ENCODE assay signal across 7 cellular contexts in the genomic region with DNA sequence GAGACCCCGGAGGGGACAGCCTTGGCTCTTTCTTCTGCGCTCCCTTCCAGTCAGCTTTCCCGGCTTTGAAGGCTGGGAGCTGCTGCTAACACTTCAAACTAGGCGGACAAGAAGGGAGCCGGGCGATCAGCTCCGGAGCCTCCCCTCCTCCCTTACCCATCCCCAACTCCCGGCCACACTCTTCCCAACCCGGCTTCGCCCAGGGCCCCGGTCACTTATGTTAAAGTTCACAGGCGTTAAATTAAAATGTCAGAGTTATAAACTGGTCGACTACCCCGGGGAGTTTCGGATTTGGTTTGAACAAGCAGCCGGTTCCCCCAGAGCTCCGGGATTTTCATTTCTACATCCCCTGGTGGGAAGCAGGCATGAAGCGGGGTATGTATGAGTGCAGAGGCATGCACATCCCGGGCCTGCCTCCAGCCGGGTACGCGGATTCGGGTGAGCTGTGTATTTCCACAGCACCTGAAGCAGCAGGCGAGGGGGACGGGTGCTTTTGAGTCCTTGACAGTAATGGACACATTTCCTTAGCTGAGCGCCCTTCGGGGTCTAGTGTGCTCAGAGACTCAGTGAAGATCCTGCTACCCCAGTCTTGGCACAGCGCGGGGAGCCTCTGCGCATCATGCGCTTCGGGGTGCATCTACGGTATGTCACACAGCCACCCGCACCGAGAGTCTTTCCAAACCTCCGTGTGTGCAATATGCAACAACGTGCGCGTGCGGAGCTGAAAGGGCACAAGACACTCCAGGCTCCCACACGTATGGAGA.
DNase-seq lines count a peak whose midpoint lies in the region; ATAC-seq lines count a peak whose summit lies in the region.

No MANE protein-coding gene starts in this region.

- H3K4me1 Mint-ChIP-seq in stimulated activated effector memory CD8-positive, alpha-beta T cell treated with anti-CD3 and anti-CD28 coated beads, Interleukin-12 subunit alpha, Interleukin-12 subunit beta, amount 100 ng/mL, for 72 hours = no peaks in the 10 kb centered on the region

- peak; percentile 51 for DNase-seq in OCI-M1 (lab: John Stamatoyannopoulos, UW)
- DNase-seq in cerebellar cortex (ENCODE audit: low spot score) = peak; percentile 47
- peak; percentile 20 for DNase-seq in kidney tubule cell (ENCODE audit: low spot score)
- DNase-seq in stimulated activated effector memory CD8-positive, alpha-beta T cell treated with anti-CD3 and anti-CD28 coated beads, Interleukin-12 subunit alpha, Interleukin-12 subunit beta, amount 100 ng/mL, for 72 hours (ENCODE audit: low spot score in 2 of 2) = no peak
- DNase-seq in activated T-cell treated with anti-CD3 and anti-CD28 coated beads, Interleukin-2, amount 50 U/mL, for 1 hour = no peak

- no peak for ATAC-seq in stimulated activated effector memory CD8-positive, alpha-beta T cell treated with anti-CD3 and anti-CD28 coated beads, Interleukin-12 subunit alpha, Interleukin-12 subunit beta, amount 100 ng/mL, for 72 hours
- ATAC-seq in HG02763 (IDR thresholded peaks at IDR 0.05; ENCODE audit: unreplicated experiment) = no peak
- ATAC-seq in GM21515 (IDR thresholded peaks at IDR 0.05; ENCODE audit: unreplicated experiment) = no peak

- no peak overlapping the region for H3K27ac Mint-ChIP-seq in stimulated activated effector memory CD8-positive, alpha-beta T cell treated with anti-CD3 and anti-CD28 coated beads, Interleukin-12 subunit alpha, Interleukin-12 subunit beta, amount 100 ng/mL, for 72 hours

- peak overlapping the region; percentile 46 for H3K4me3 Mint-ChIP-seq in stimulated activated effector memory CD8-positive, alpha-beta T cell treated with anti-CD3 and anti-CD28 coated beads, Interleukin-12 subunit alpha, Interleukin-12 subunit beta, amount 100 ng/mL, for 72 hours

- H3K9me3 Mint-ChIP-seq in stimulated activated effector memory CD8-positive, alpha-beta T cell treated with anti-CD3 and anti-CD28 coated beads, Interleukin-12 subunit alpha, Interleukin-12 subunit beta, amount 100 ng/mL, for 72 hours = peaks cover 2% of the 10 kb centered on the region

- no peaks in the 10 kb centered on the region for H3K36me3 Mint-ChIP-seq in stimulated activated effector memory CD8-positive, alpha-beta T cell treated with anti-CD3 and anti-CD28 coated beads, Interleukin-12 subunit alpha, Interleukin-12 subunit beta, amount 100 ng/mL, for 72 hours

Comparison
In these comparisons a context has a peak if more than half of its experiments do, and no peak if none do; other contexts are left out.
1. DNase-seq: peak in OCI-M1 (single experiment), cerebellar cortex (single experiment) and kidney tubule cell (single experiment); none in stimulated activated effector memory CD8-positive, alpha-beta T cell treated with anti-CD3 and anti-CD28 coated beads, Interleukin-12 subunit alpha, Interleukin-12 subunit beta, amount 100 ng/mL, for 72 hours (0 of 2) and activated T-cell treated with anti-CD3 and anti-CD28 coated beads, Interleukin-2, amount 50 U/mL, for 1 hour (single experiment).